In the genomic region with DNA sequence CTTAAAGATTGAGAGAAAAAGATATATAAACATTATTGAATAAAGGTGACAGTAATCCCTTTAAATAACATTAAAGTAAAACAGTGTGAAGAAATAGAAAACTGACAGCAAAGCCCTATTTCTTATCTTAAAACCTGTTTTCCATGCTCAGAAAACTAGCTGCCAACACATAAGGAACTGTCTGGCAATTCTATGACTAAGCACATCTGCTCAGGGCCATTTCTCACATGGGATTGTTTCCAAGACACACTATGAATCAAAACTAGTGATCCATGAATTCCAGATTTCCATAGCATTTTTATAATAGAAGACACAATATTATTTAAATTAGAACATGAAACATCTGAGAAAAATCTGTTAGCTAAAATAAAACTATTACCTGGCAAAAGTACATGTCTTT, we compare ENCODE assay signal across 11 cellular contexts.
A peak's percentile ranks its signal among the peaks of the same experiment; 100 is the strongest.
DNase-seq lines count a peak whose midpoint lies in the region; ATAC-seq and TF ChIP-seq lines count a peak whose summit lies in the region.
"Had no signal": no experiment of that assay in that cellular context is flagged by ENCODE, and none has a peak within 500 bp of the region (broad histone marks: within the 10 kb centered on the region; RNA-seq: fewer than 3 reads in every experiment).

No MANE protein-coding gene starts in this region.

- H3K27ac ChIP-seq in hepatocyte: no peak overlapping the region
- H3K27ac ChIP-seq: neutrophil, SJSA1 had no signal

- in situ Hi-C loops in ACHN (cut with HindIII; ENCODE audit: low pct_ligation_motif_present, low pct_unique_long_range_greater_than_20kb, low sequenced_read_pairs): no loop called here
- in situ Hi-C loops in astrocyte of the cerebellum (cut with HindIII; ENCODE audit: low sequenced_read_pairs): no loop called here

- H3K4me3 ChIP-seq in astrocyte of the cerebellum (ENCODE audit: low read depth, low read length): no peak overlapping the region
- no peak overlapping the region for H3K4me3 ChIP-seq in hepatocyte
- H3K4me3 ChIP-seq: SJSA1 had no signal

- H3K36me3 ChIP-seq in hepatocyte (replicated peaks; ENCODE audit: insufficient read depth, low read depth): no peaks in the 10 kb centered on the region

- no peak overlapping the region for H2AFZ ChIP-seq in hepatocyte

- no peaks in the 10 kb centered on the region for H3K27me3 ChIP-seq in hepatocyte
- H3K27me3 ChIP-seq: neutrophil, SJSA1 had no signal

- DNase-seq in ACHN: peak; percentile 65
- DNase-seq in HS-5 (ENCODE audit: low read depth): peak; percentile 51
- DNase-seq in astrocyte of the cerebellum (ENCODE audit: low read depth): peak; percentile 78
- peak; percentile 6 for DNase-seq in hepatocyte (ENCODE audit: low spot score)
- DNase-seq in activated naive CD4-positive, alpha-beta T cell treated with Interleukin-2 at 50 U/mL for 16 hours: no peak
- no peak for DNase-seq in ecto neural progenitor cell (ENCODE audit: low spot score)
- DNase-seq: NCI-H1105 had no signal

- ATAC-seq in GM21786 (IDR thresholded peaks at IDR 0.05; ENCODE audit: unreplicated experiment): no peak
- no peak for ATAC-seq in HG03159 (IDR thresholded peaks at IDR 0.05; ENCODE audit: unreplicated experiment)

- no peaks in the 10 kb centered on the region for H3K9me3 ChIP-seq in hepatocyte (ENCODE audit: low read depth)
- H3K9me3 ChIP-seq: neutrophil, SJSA1 had no signal

- no peaks in the 10 kb centered on the region for H3K9me2 ChIP-seq in hepatocyte (replicated peaks; ENCODE audit: insufficient read depth)

- TF ChIP-seq CTCF in astrocyte of the cerebellum (IDR thresholded peaks at IDR 0.05; ENCODE audit: low read depth, low read length, missing control alignments) (no peak), hepatocyte (IDR thresholded peaks at IDR 0.05; ENCODE audit: poor library complexity) (no peak)

- no peak overlapping the region for H3K4me2 ChIP-seq in hepatocyte

- no peaks in the 10 kb centered on the region for H3K79me2 ChIP-seq in hepatocyte

- no peaks in the 10 kb centered on the region for H3K4me1 ChIP-seq in hepatocyte (ENCODE audit: insufficient read depth)
- H3K4me1 ChIP-seq: SJSA1 had no signal

- no peaks in the 10 kb centered on the region for H4K20me1 ChIP-seq in hepatocyte (ENCODE audit: insufficient read depth, poor library complexity, severe bottlenecking)

Comparison
In these comparisons a context has a peak if more than half of its experiments do, and no peak if none do; other contexts are left out.
1. DNase-seq: peak in ACHN (single experiment), HS-5 (single experiment), astrocyte of the cerebellum (single experiment) and hepatocyte (single experiment); none in activated naive CD4-positive, alpha-beta T cell treated with Interleukin-2 at 50 U/mL for 16 hours (single experiment) and ecto neural progenitor cell (single experiment).